In the genomic region with DNA sequence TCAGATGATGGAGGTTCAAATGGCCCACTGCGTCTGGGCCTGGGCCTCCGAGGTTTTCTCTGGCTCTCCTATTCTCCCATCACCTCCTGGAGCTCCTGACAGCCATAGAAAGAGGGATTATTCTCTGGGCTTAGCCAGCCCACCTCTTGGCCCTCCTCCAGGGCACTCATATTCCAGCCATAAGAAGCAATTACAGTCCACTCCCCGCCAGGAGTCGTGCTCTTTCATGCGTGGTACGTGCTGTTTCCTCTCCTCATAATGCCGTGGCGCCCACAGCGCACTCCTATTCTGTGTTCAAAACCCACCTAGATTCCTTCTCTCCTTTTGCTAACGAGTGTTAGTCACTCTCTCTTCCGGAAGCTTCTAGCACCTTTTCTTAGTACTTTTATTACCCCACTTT, we compare ENCODE assay signal across 18 cellular contexts.
DNase-seq lines count a peak whose midpoint lies in the region; ATAC-seq, FAIRE-seq and TF ChIP-seq lines count a peak whose summit lies in the region.
"Had no signal": no experiment of that assay in that cellular context is flagged by ENCODE, and none has a peak within 500 bp of the region (broad histone marks: within the 10 kb centered on the region; RNA-seq: fewer than 3 reads in every experiment).

No MANE protein-coding gene starts in this region.

- H2BK20ac ChIP-seq in H1 (ENCODE audit: low read length) = no peak overlapping the region

- no peak for TF ChIP-seq RAD21 in H1 (IDR thresholded peaks at IDR 0.05 in 1 of 2, conservative IDR thresholded peaks at IDR 0.05 in 1 of 2; ENCODE audit: low read depth in 2 of 2, low read length in 2 of 2)

- no peak overlapping the region for H3K56ac ChIP-seq in H1 (replicated peaks; ENCODE audit: insufficient read length, low read depth, low read length)

- H3K4me1 ChIP-seq in H1 (replicated peaks in 1 of 4; ENCODE audit: control insufficient read depth in 3 of 4, insufficient read depth in 4 of 4, low read length in 3 of 4) = peaks cover 8 to 15% (median 12%) of the 10 kb centered on the region in 4 experiments; a peak in 6 of 7 replicates
- H3K4me1 ChIP-seq: A549 had no signal

- H3K18ac ChIP-seq in H1 (ENCODE audit: extremely low read depth, low read length) = peak overlapping the region; percentile 13; the same call in 1 of the 2 replicates

- peak overlapping the region; percentile 56 to 58; a peak in 1 of 4 replicates for H3K4me2 ChIP-seq in H1 (ENCODE audit: insufficient read depth in 1 of 2, low read depth in 2 of 2, low read length in 2 of 2)
- H3K4me2 ChIP-seq: A549, KMS-11 had no signal

- no peak overlapping the region for H4K5ac ChIP-seq in H1 (ENCODE audit: insufficient read length, low read depth, low read length)

- H4K91ac ChIP-seq in H1 (replicated peaks; ENCODE audit: insufficient read length, low read length) = no peak overlapping the region

- POLR2A ChIA-PET in H1 (lab: Charles Lee; ENCODE audit: partially characterized antibody) (no interaction called here), T-cell (lab: Charles Lee) (no interaction called here)

- H3K27ac ChIP-seq in H1 (ENCODE audit: low read depth, low read length) = no peak overlapping the region
- H3K27ac ChIP-seq in substantia nigra (ENCODE audit: low read depth, low read length, poor library complexity, severe bottlenecking) = peak overlapping the region; percentile 82
- H3K27ac ChIP-seq: A549, KMS-11, thoracic aorta had no signal

- H4K20me1 ChIP-seq in H1 (replicated peaks in 1 of 2; ENCODE audit: control insufficient read depth in 1 of 2, insufficient read depth in 2 of 2, low read length in 2 of 2) = no peaks in the 10 kb centered on the region

- no peak overlapping the region for H2BK15ac ChIP-seq in H1 (ENCODE audit: low read length)

- TF ChIP-seq EP300 in H1 (IDR thresholded peaks at IDR 0.05; ENCODE audit: borderline replicate concordance in 1 of 2, low read depth in 2 of 2, low read length in 2 of 2) = no peak

- no peaks in the 10 kb centered on the region for H3K9me3 ChIP-seq in H1 (ENCODE audit: insufficient read depth in 2 of 2, low read depth in 1 of 2, low read length in 1 of 2)
- H3K9me3 ChIP-seq: A549, thoracic aorta had no signal

- H2BK5ac ChIP-seq in H1 (ENCODE audit: low read depth, low read length) = no peak overlapping the region

- H3K14ac ChIP-seq in H1 (ENCODE audit: insufficient read length) = no peak overlapping the region

- H3K79me2 ChIP-seq in H1 (ENCODE audit: control insufficient read depth in 1 of 2, insufficient read depth in 2 of 2, low read length in 2 of 2) = no peaks in the 10 kb centered on the region

- no peak overlapping the region for H3K4ac ChIP-seq in H1 (replicated peaks; ENCODE audit: insufficient read length, low read depth, low read length)

- peak; percentile 45 for DNase-seq in NCI-H1694 treated with DMSO at 0.1 percent for 48 hours (lab: John Stamatoyannopoulos, UW)
- no peak for DNase-seq in NCI-H1694 (lab: John Stamatoyannopoulos, UW)
- DNase-seq in NCI-H774 (lab: John Stamatoyannopoulos, UW) = peak; percentile 63
- DNase-seq in H1 (ENCODE audit: low read depth in 1 of 2, low spot score in 2 of 2) = no peak
- peak in 1 of 49 donors; percentile 1 for DNase-seq in substantia nigra (lab: John Stamatoyannopoulos, UW)
- no peak for DNase-seq in GM12892 (ENCODE audit: insufficient read length)
- DNase-seq in T-cell = no peak
- no peak for DNase-seq in T-helper 1 cell
- DNase-seq: activated CD4-positive, alpha-beta T cell treated with anti-CD3 and anti-CD28 coated beads for 36 hours; activated naive CD4-positive, alpha-beta T cell treated with anti-CD3 and anti-CD28 coated beads, Interleukin-2, amount 50 U/mL, for 16 hours; CD4-positive, alpha-beta memory T cell; left ventricle myocardium superior had no signal

- no peak for TF ChIP-seq CTCF in H1 (IDR thresholded peaks at IDR 0.05; ENCODE audit: control extremely low read depth in 1 of 3, insufficient read depth in 1 of 3, low read depth in 1 of 3, low read length in 3 of 3)

- H3K79me1 ChIP-seq in H1 (ENCODE audit: low read depth, low read length) = no peaks in the 10 kb centered on the region

- WGBS in H1 (ENCODE audit: extremely low coverage in 1 of 2, insufficient coverage in 1 of 2, insufficient read length in 1 of 2, insufficient replicate concordance in 2 of 2, low coverage in 1 of 2, low lambda C conversion rate in 2 of 2, missing lambda C conversion rate in 1 of 2), 2 experiments = 84% methylated on average over 11 of the region's 11 CpGs; no CpG with 5 or more reads in 1 of the 2 experiments

- no peak overlapping the region for H3K9ac ChIP-seq in H1 (replicated peaks in 1 of 4; ENCODE audit: extremely low read depth in 1 of 4, low read depth in 3 of 4, low read length in 3 of 4)
- H3K9ac ChIP-seq: KMS-11 had no signal

- TF ChIP-seq POLR2A in H1 (IDR thresholded peaks at IDR 0.05; ENCODE audit: control extremely low read depth in 1 of 2, low read depth in 2 of 2, low read length in 2 of 2) (no peak), GM12892 (IDR thresholded peaks at IDR 0.05; ENCODE audit: low read depth, low read length) (no peak)

- H3K4me3 Mint-ChIP-seq in T-cell = no peak overlapping the region
- H3K4me3 Mint-ChIP-seq: activated CD4-positive, alpha-beta T cell treated with anti-CD3 and anti-CD28 coated beads for 36 hours; CD4-positive, alpha-beta memory T cell; T-helper 2 cell treated with Interferon-gamma antibody and Interleukin-4, amounts not matched to agents 5 μg/mL and 100 μg/mL, for 36 hours had no signal

- H3K9me3 Mint-ChIP-seq in T-cell = peaks cover 0 to 4% (median 0%) of the 10 kb centered on the region in 3 donors

- H2BK12ac ChIP-seq in H1 (ENCODE audit: low read depth, low read length) = no peak overlapping the region

- H3K23me2 ChIP-seq in H1 (ENCODE audit: low read depth, low read length) = no peaks in the 10 kb centered on the region

- no peaks in the 10 kb centered on the region; a peak in 1 of 7 replicates for H3K27me3 ChIP-seq in H1 (replicated peaks in 1 of 4; ENCODE audit: control insufficient read depth in 3 of 4, extremely low read depth in 1 of 4, insufficient read depth in 3 of 4, low read length in 3 of 4)

- no peaks in the 10 kb centered on the region for H3K36me3 Mint-ChIP-seq in T-cell
- H3K36me3 Mint-ChIP-seq: CD4-positive, alpha-beta memory T cell had no signal

- ATAC-seq in T-cell (replicated peaks in 1 of 4) = no peak
- ATAC-seq: A549; activated CD4-positive, alpha-beta T cell treated with anti-CD3 and anti-CD28 coated beads for 36 hours; left ventricle myocardium superior had no signal

- H2AK5ac ChIP-seq in H1 (ENCODE audit: low read depth, low read length) = no peak overlapping the region

- no peaks in the 10 kb centered on the region for H3K4me1 Mint-ChIP-seq in T-cell
- H3K4me1 Mint-ChIP-seq: activated CD4-positive, alpha-beta T cell treated with anti-CD3 and anti-CD28 coated beads for 36 hours; CD4-positive, alpha-beta memory T cell had no signal

- CTCF ChIA-PET in H1 (lab: Charles Lee; ENCODE audit: partially characterized antibody) (no interaction called here), T-cell (lab: Charles Lee) (no interaction called here)

- no peak overlapping the region for H3K23ac ChIP-seq in H1 (ENCODE audit: insufficient read length)

- no peak for FAIRE-seq in H1 (lab: Jason Lieb, UNC)
- no peak for FAIRE-seq in GM12892 (lab: Jason Lieb, UNC)
- FAIRE-seq: A549, G401.6, RCC 7860 had no signal

- no peaks in the 10 kb centered on the region for H3K36me3 ChIP-seq in H1 (ENCODE audit: control insufficient read depth in 2 of 4, insufficient read depth in 4 of 4, low read length in 3 of 4)
- H3K36me3 ChIP-seq: thoracic aorta had no signal

- H3K27ac Mint-ChIP-seq in T-cell = no peak overlapping the region
- H3K27ac Mint-ChIP-seq: activated CD4-positive, alpha-beta T cell treated with anti-CD3 and anti-CD28 coated beads for 36 hours; CD4-positive, alpha-beta memory T cell; T-helper 2 cell treated with Interferon-gamma antibody and Interleukin-4, amounts not matched to agents 5 μg/mL and 100 μg/mL, for 36 hours had no signal

- H2BK120ac ChIP-seq in H1 (replicated peaks; ENCODE audit: low read depth, low read length) = no peak overlapping the region

- H4K8ac ChIP-seq in H1 (ENCODE audit: extremely low read depth, insufficient read depth, low read length) = no peak overlapping the region; the same call in 1 of the 2 replicates

- no peaks in the 10 kb centered on the region for H3K27me3 Mint-ChIP-seq in T-cell
- H3K27me3 Mint-ChIP-seq: activated CD4-positive, alpha-beta T cell treated with anti-CD3 and anti-CD28 coated beads for 36 hours; CD4-positive, alpha-beta memory T cell had no signal

- no peak overlapping the region for H2AFZ ChIP-seq in H1 (ENCODE audit: low read length)

- peak overlapping the region in 1 of 4 experiments; percentile 40; a peak in 1 of 8 replicates for H3K4me3 ChIP-seq in H1 (ENCODE audit: extremely low read depth in 1 of 4, insufficient read depth in 2 of 4, low read depth in 3 of 4, low read length in 4 of 4)
- H3K4me3 ChIP-seq: A549, thoracic aorta had no signal

TF ChIP-seq in H1, 55 proteins besides CTCF, POLR2A, EP300 and RAD21:
- no peak for TF ChIP-seq MAFK (IDR thresholded peaks at IDR 0.05; ENCODE audit: low read depth, low read length)
- TF ChIP-seq JUND (IDR thresholded peaks at IDR 0.05; ENCODE audit: low read length) = no peak
- TF ChIP-seq, protein P1, sequence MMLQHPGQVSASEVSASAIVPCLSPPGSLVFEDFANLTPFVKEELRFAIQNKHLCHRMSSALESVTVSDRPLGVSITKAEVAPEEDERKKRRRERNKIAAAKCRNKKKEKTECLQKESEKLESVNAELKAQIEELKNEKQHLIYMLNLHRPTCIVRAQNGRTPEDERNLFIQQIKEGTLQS (IDR thresholded peaks at IDR 0.05; ENCODE audit: insufficient read depth, low read depth, low read length) = no peak
- TF ChIP-seq SIX5 (IDR thresholded peaks at IDR 0.05; ENCODE audit: low read depth, low read length) = no peak
- TF ChIP-seq BRCA1 (IDR thresholded peaks at IDR 0.05; ENCODE audit: low read depth, low read length) = no peak

Comparison
In these comparisons a context has a peak if more than half of its experiments do, and no peak if none do; other contexts are left out.
1. DNase-seq: peak in NCI-H1694 treated with DMSO at 0.1 percent for 48 hours (single experiment) and NCI-H774 (single experiment); none in NCI-H1694 (single experiment), H1 (0 of 2), GM12892 (single experiment), T-cell (0 of 34) and T-helper 1 cell (0 of 5).